8 cellular contexts compared by ENCODE assay signal in the genomic region with DNA sequence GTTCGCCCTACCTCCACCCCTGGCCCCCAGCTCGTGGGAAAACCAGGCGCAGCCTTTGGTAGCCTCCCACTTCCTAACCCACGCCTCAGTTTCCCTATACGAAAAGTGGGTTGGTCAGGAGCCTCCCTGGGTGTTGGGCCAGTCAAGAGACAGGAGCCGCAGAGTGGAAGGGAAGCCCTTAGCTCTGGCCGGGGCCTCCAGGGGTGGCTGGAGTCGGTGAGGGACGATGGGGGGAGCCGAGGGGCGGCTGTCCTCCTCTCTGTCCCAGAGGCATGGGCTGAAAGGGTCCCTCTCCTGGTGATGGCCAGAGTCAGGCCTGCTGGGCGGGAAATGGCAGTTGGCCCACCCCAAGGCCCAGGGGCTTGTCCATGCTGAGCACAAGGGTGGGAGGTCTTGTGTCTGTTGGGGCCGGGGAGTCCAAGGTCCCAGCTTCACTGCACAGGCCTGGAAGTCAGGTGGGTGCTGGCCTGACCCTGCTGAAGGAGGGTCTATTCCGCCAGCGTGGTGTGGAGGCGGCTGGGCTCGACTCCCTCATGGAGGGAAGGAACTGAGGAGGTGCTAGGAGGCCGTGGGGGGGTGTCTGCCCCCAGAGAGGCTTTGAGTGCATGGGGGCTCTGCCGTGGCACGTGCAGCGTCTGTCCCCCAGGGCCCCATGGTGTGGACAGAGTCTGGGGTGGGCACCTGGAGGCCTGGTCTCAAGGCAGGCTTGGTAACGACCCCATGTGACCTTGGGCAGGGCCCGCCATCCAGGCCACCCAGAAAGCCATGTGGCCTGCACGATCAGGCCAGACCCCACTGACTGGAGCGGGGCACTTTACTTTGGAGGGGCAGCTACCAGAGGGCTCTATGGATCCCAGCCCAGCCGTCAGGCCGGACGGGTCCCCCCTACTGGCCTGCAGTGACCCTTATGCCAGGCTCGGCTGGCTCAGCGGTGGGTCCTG. TPM values are rescaled to one million over a fixed set of nuclear protein-coding genes. Genes with fewer than 3 reads are reported as not detected.
DNase-seq lines count a peak whose midpoint lies in the region; ATAC-seq and TF ChIP-seq lines count a peak whose summit lies in the region.

No MANE protein-coding gene starts in this region.

- peak overlapping the region; percentile 70 for H3K4me3 ChIP-seq in GM06990 (replicated peaks; ENCODE audit: low read depth, low read length)
- peak overlapping the region; percentile 81 for H3K4me3 ChIP-seq in fibroblast of villous mesenchyme (ENCODE audit: low read depth, low read length)
- H3K4me3 ChIP-seq in sigmoid colon: peak overlapping the region; percentile 51 to 81 (median 64)

- H3K4me1 ChIP-seq in sigmoid colon: peaks cover 0 to 54% (median 40%) of the 10 kb centered on the region in 4 donors

- TF ChIP-seq POLR2A in sigmoid colon (IDR thresholded peaks at IDR 0.05): no peak

- 55 to 63% methylated on average over 30 of the region's 30 CpGs for WGBS in sigmoid colon, 2 donors

- H3K27me3 ChIP-seq in GM06990 (replicated peaks; ENCODE audit: control insufficient read depth, insufficient read depth, low read length): no peaks in the 10 kb centered on the region
- peaks cover 5 to 19% (median 16%) of the 10 kb centered on the region in 3 donors for H3K27me3 ChIP-seq in sigmoid colon

- H3K27ac ChIP-seq in sigmoid colon: peak overlapping the region; percentile 87 to 94 (median 90)

- TF ChIP-seq CTCF in GM06990 (IDR thresholded peaks at IDR 0.05; ENCODE audit: insufficient read depth, low read length, poor library complexity, severe bottlenecking) (no peak), fibroblast of villous mesenchyme (IDR thresholded peaks at IDR 0.05; ENCODE audit: insufficient read depth, low read depth, low read length) (no peak), sigmoid colon (IDR thresholded peaks at IDR 0.05) (no peak)

- no peaks in the 10 kb centered on the region for H3K9me3 ChIP-seq in sigmoid colon

- H3K36me3 ChIP-seq in GM06990 (ENCODE audit: control insufficient read depth, insufficient read depth, low read length) (no peaks in the 10 kb centered on the region), sigmoid colon (no peaks in the 10 kb centered on the region)

- DNase-seq in GM06990 (ENCODE audit: extremely low read depth, insufficient read length): peak; percentile 42
- DNase-seq in fibroblast of villous mesenchyme (ENCODE audit: low read depth): no peak
- DNase-seq in sigmoid colon: peak; percentile 78
- DNase-seq in MV-4-11 (lab: John Stamatoyannopoulos, UW): no peak
- no peak for DNase-seq in NCI-H2196 treated with DMSO at 0.1 percent for 48 hours (lab: John Stamatoyannopoulos, UW; ENCODE audit: unreplicated experiment)
- no peak for DNase-seq in NCI-H1105 treated with DMSO at 0.1 percent for 48 hours (lab: John Stamatoyannopoulos, UW)
- DNase-seq in activated gamma-delta T cell (lab: John Stamatoyannopoulos, UW): no peak

- ATAC-seq in SK-N-SH treated with all-trans-retinoic acid at 6 μM for 48 hours: peak; percentile 3

- TF ChIP-seq EP300 in sigmoid colon (IDR thresholded peaks at IDR 0.05): no peak

- intact Hi-C loops in sigmoid colon (cut with DNase I): no loop called here

TF ChIP-seq in SK-N-SH treated with all-trans-retinoic acid at 6 μM for 48 hours, 23 proteins besides CTCF, POLR2A, EP300 and RAD21:
- TF ChIP-seq, protein P1, sequence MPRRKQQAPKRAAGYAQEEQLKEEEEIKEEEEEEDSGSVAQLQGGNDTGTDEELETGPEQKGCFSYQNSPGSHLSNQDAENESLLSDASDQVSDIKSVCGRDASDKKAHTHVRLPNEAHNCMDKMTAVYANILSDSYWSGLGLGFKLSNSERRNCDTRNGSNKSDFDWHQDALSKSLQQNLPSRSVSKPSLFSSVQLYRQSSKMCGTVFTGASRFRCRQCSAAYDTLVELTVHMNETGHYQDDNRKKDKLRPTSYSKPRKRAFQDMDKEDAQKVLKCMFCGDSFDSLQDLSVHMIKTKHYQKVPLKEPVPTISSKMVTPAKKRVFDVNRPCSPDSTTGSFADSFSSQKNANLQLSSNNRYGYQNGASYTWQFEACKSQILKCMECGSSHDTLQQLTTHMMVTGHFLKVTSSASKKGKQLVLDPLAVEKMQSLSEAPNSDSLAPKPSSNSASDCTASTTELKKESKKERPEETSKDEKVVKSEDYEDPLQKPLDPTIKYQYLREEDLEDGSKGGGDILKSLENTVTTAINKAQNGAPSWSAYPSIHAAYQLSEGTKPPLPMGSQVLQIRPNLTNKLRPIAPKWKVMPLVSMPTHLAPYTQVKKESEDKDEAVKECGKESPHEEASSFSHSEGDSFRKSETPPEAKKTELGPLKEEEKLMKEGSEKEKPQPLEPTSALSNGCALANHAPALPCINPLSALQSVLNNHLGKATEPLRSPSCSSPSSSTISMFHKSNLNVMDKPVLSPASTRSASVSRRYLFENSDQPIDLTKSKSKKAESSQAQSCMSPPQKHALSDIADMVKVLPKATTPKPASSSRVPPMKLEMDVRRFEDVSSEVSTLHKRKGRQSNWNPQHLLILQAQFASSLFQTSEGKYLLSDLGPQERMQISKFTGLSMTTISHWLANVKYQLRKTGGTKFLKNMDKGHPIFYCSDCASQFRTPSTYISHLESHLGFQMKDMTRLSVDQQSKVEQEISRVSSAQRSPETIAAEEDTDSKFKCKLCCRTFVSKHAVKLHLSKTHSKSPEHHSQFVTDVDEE (CRISPR knock-in tag; IDR thresholded peaks at IDR 0.05): no peak
- no peak for TF ChIP-seq TOX (CRISPR knock-in tag; IDR thresholded peaks at IDR 0.05; ENCODE audit: borderline replicate concordance)
- TF ChIP-seq, protein P2, sequence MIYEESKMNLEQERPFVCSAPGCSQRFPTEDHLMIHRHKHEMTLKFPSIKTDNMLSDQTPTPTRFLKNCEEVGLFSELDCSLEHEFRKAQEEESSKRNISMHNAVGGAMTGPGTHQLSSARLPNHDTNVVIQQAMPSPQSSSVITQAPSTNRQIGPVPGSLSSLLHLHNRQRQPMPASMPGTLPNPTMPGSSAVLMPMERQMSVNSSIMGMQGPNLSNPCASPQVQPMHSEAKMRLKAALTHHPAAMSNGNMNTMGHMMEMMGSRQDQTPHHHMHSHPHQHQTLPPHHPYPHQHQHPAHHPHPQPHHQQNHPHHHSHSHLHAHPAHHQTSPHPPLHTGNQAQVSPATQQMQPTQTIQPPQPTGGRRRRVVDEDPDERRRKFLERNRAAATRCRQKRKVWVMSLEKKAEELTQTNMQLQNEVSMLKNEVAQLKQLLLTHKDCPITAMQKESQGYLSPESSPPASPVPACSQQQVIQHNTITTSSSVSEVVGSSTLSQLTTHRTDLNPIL (CRISPR knock-in tag; IDR thresholded peaks at IDR 0.05; ENCODE audit: low read depth): no peak
- TF ChIP-seq ZNF8 (CRISPR knock-in tag; IDR thresholded peaks at IDR 0.05): no peak
- no peak for TF ChIP-seq ZNF565 (CRISPR knock-in tag; conservative IDR thresholded peaks at IDR 0.05; ENCODE audit: low read depth)
- TF ChIP-seq PPARA (CRISPR knock-in tag; IDR thresholded peaks at IDR 0.05; ENCODE audit: borderline replicate concordance): no peak
- no peak for TF ChIP-seq SNAI2 (CRISPR knock-in tag; IDR thresholded peaks at IDR 0.05)
- no peak for TF ChIP-seq OSR1 (CRISPR knock-in tag; IDR thresholded peaks at IDR 0.05)

RNA-seq across cellular contexts. Expression of a gene that starts 1.1 kb away (rescaled TPM):
- total RNA-seq in fibroblast of villous mesenchyme: 131 and 174 TPM in 2 replicates
- total RNA-seq in sigmoid colon: 10 to 100 TPM in 3 of 4 donors, 1 to 10 TPM in 1; 9.6 to 19.7 (median 11.6) TPM
- 100 to 1,000 TPM in 1 of 3 donors, 10 to 100 TPM in 2; 10.8 to 140 (median 37.9) TPM for polyA plus RNA-seq in sigmoid colon

RNA-seq across cellular contexts. Expression of a gene that starts 17.3 kb away (rescaled TPM):
- total RNA-seq in fibroblast of villous mesenchyme (19.9 and 20.6 TPM in 2 replicates), sigmoid colon (10 to 100 TPM; 13.3 to 34.1 (median 20.8) TPM)
- polyA plus RNA-seq in sigmoid colon: 10 to 100 TPM; 17.4 to 47.8 (median 25.4) TPM

RNA-seq across cellular contexts. Expression of a gene that starts 43.5 kb away (rescaled TPM):
- total RNA-seq in fibroblast of villous mesenchyme: 49.3 and 57.0 TPM in 2 replicates
- 10 to 100 TPM; 45.1 to 61.2 (median 48.9) TPM for total RNA-seq in sigmoid colon
- polyA plus RNA-seq in sigmoid colon: 100 to 1,000 TPM in 1 of 3 donors, 10 to 100 TPM in 2; 55.9 to 142 (median 86.2) TPM

Comparison
In these comparisons a context has a peak if more than half of its experiments do, and no peak if none do; other contexts are left out.
1. DNase-seq: peak in GM06990 (single experiment) and sigmoid colon (single experiment); none in fibroblast of villous mesenchyme (single experiment), MV-4-11 (single experiment), NCI-H2196 treated with DMSO at 0.1 percent for 48 hours (single experiment), NCI-H1105 treated with DMSO at 0.1 percent for 48 hours (single experiment) and activated gamma-delta T cell (single experiment).
2. Peak in every context shown above with its lines, with median percentiles within 50 percentile points of each other: H3K4me3 ChIP-seq.